ENCODE assay signal across 22 cellular contexts in the genomic region with DNA sequence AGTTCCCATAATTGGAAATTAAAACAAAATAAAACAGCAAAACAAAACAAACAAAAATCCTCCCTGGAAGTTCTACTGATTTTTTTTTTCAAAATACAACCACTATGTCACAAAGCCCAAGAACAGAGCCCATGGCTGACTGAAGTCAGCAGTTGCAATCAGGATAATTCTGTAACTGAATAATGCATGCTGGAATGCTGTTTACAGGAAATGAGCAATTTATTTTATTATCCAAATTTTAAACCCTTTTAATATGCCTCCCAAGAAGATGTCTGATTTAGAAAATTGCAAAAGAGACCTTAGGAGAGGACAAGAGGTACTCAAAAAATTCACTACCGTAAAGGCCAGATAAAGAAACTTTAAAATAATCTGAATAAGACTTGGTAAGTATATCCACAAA.
"Had no signal": no experiment of that assay in that cellular context is flagged by ENCODE, and none has a peak within 500 bp of the region (broad histone marks: within the 10 kb centered on the region; RNA-seq: fewer than 3 reads in every experiment).

No MANE protein-coding gene starts in this region.

- H3K4me1 ChIP-seq: foreskin keratinocyte, tibial artery had no signal

- H3K36me3 ChIP-seq: brain microvascular endothelial cell, tibial artery, WERI-Rb-1 had no signal

- H3K9me3 ChIP-seq: tibial artery had no signal

- H3K27ac ChIP-seq: brain microvascular endothelial cell, foreskin keratinocyte, tibial artery, WERI-Rb-1 had no signal

- ATAC-seq: esophagus mucosa; foreskin keratinocyte; stimulated activated naive CD8-positive, alpha-beta T cell treated with anti-CD3 and anti-CD28 coated beads, Interleukin-15, Interleukin-2, amounts not matched to agents 100 U/mL and 50 U/mL, for 24 hours had no signal

- H3K4me3 ChIP-seq: tibial artery had no signal

- DNase-seq: activated CD4-positive, alpha-beta T cell treated with anti-CD3 and anti-CD28 coated beads for 1 hour; activated CD8-positive, alpha-beta memory T cell treated with anti-CD3 and anti-CD28 coated beads for 24 hours; activated CD8-positive, alpha-beta memory T cell treated with anti-CD3 and anti-CD28 coated beads, Interleukin-2, amount 50 U/mL, for 48 hours; activated effector memory CD4-positive, alpha-beta T cell treated with Interleukin-2 at 50 U/mL for 16 hours; activated naive CD4-positive, alpha-beta T cell treated with anti-CD3 and anti-CD28 coated beads, Interleukin-2, amount 10 ng/mL, durations not matched to agents 7 days and 5 days; activated T-cell treated with anti-CD3 and anti-CD28 coated beads, Interleukin-2, amount 50 U/mL, for 48 hours; aorta; brain microvascular endothelial cell; cortex of kidney; effector CD4-positive, alpha-beta T cell; foreskin keratinocyte; hippocampal formation; midbrain; occipital lobe; posterior cingulate gyrus; retina; stimulated activated CD4-positive, alpha-beta T cell treated with anti-CD3 and anti-CD28 coated beads, Interleukin-2, amount 100 ng/mL, for 24 hours; stimulated activated naive CD8-positive, alpha-beta T cell treated with anti-CD3 and anti-CD28 coated beads, Interleukin-15, Interleukin-2, amounts not matched to agents 100 U/mL and 50 U/mL, for 24 hours; substantia nigra; tibial artery; WERI-Rb-1 had no signal

- H3K27me3 ChIP-seq: brain microvascular endothelial cell, tibial artery had no signal
